8 cellular contexts compared by ENCODE assay signal in genomic region chr18:50819727-50820378, GRCh38. TPM values are rescaled to one million over a fixed set of nuclear protein-coding genes. Genes with fewer than 3 reads are reported as not detected.
DNase-seq lines count a peak whose midpoint lies in the region; ATAC-seq, FAIRE-seq and TF ChIP-seq lines count a peak whose summit lies in the region.

Gene MRO (minus strand): TSS chr18:50820016. CDS start chr18:50809400, 10,616 bp downstream.

- peaks cover 20 to 71% (median 31%) of the 10 kb centered on the region in 6 donors for H3K4me1 ChIP-seq in spleen

- H3K9me3 ChIP-seq in WERI-Rb-1 (ENCODE audit: severe bottlenecking) (no peaks in the 10 kb centered on the region), spleen (no peaks in the 10 kb centered on the region)

- DNase-seq in AG08395 (ENCODE audit: low spot score) (peak; percentile 83), NCI-H2196 treated with DMSO at 0.1 percent for 48 hours (lab: John Stamatoyannopoulos, UW; ENCODE audit: unreplicated experiment) (peak; percentile 34), WERI-Rb-1 (peak; percentile 93), bronchial epithelial cell (ENCODE audit: low read depth) (peak; percentile 49), iris pigment epithelial cell (ENCODE audit: low read depth) (peak; percentile 76), spleen (peak; percentile 96)

- no peaks in the 10 kb centered on the region for H3K36me3 ChIP-seq in WERI-Rb-1
- no peaks in the 10 kb centered on the region for H3K36me3 ChIP-seq in bronchial epithelial cell (ENCODE audit: control insufficient read depth, insufficient read depth, low read length)
- H3K36me3 ChIP-seq in spleen: no peaks in the 10 kb centered on the region

- no peak within 1 kb of the TSS for H3K27ac ChIP-seq in WERI-Rb-1
- H3K27ac ChIP-seq in spleen: peak within 1 kb of the TSS in 7 of 8 donors; percentile 63 to 81 (median 74)

- peak; percentile 96 for TF ChIP-seq CTCF in WERI-Rb-1 (IDR thresholded peaks at IDR 0.05; ENCODE audit: low read depth, low read length)
- peak; percentile 93 for TF ChIP-seq CTCF in bronchial epithelial cell (IDR thresholded peaks at IDR 0.05; ENCODE audit: insufficient read depth, low read length, severe bottlenecking)
- peak; percentile 75 to 97 (median 94) for TF ChIP-seq CTCF in spleen (IDR thresholded peaks at IDR 0.05 in 8 of 11, conservative IDR thresholded peaks at IDR 0.05 in 3 of 11)

- ATAC-seq in GM18873 (IDR thresholded peaks at IDR 0.05; ENCODE audit: low FRiP score, unreplicated experiment) (peak; percentile 82), HG03159 (IDR thresholded peaks at IDR 0.05; ENCODE audit: unreplicated experiment) (peak; percentile 93)

- peak within 1 kb of the TSS; percentile 41 for H3K4me3 ChIP-seq in WERI-Rb-1 (ENCODE audit: low read depth, low read length)
- H3K4me3 ChIP-seq in bronchial epithelial cell (ENCODE audit: low read depth, low read length): peak within 1 kb of the TSS; percentile 1
- peak within 1 kb of the TSS; percentile 1 to 59 (median 22) for H3K4me3 ChIP-seq in spleen

- no peaks in the 10 kb centered on the region for H3K27me3 ChIP-seq in WERI-Rb-1 (ENCODE audit: insufficient read depth, low read depth, severe bottlenecking)
- peaks cover 2% of the 10 kb centered on the region for H3K27me3 ChIP-seq in bronchial epithelial cell (ENCODE audit: control insufficient read depth, insufficient read depth, low read length)
- H3K27me3 ChIP-seq in spleen (replicated peaks in 1 of 7): peaks cover 0 to 9% (median 0%) of the 10 kb centered on the region in 7 donors

- FAIRE-seq in bronchial epithelial cell (lab: Jason Lieb, UNC): no peak

- intact Hi-C loops in spleen (cut with DNase I; ENCODE audit: low total_unique reads): loop anchor here (5.0 kb wide), 1 partner anchor 232 kb away; no protein-coding TSS in a partner anchor

- peak in 1 of 3 donors; percentile 40 for TF ChIP-seq POLR2A in spleen (IDR thresholded peaks at IDR 0.05)

- 1 to 2% (median 2%) methylated on average over 24 of the region's 24 CpGs for WGBS in spleen, 5 donors

RNA-seq across cellular contexts. Expression of gene MRO, which starts in this region (rescaled TPM):
- not detected in 2 replicates for total RNA-seq in bronchial epithelial cell
- 1 to 10 TPM; 2.7 to 8.1 (median 5.4) TPM for total RNA-seq in spleen
- polyA plus RNA-seq in spleen: 1 to 10 TPM in 1 of 3 donors, under 1 TPM in 2; 0.48 to 1.5 (median 0.65) TPM

Comparison
In these comparisons a context has a peak if more than half of its experiments do, and no peak if none do; other contexts are left out.
1. Peak in DNase-seq and H3K4me3 ChIP-seq in bronchial epithelial cell; RNA of the gene not detected or under 1 TPM.
2. DNase-seq: peak in every context shown above with its lines; median percentile 96 in spleen; 93 in WERI-Rb-1; 83 in AG08395; 76 in iris pigment epithelial cell; 49 in bronchial epithelial cell; 34 in NCI-H2196 treated with DMSO at 0.1 percent for 48 hours.